8 cellular contexts compared by ENCODE assay signal in genomic region chr16:22188595-22189442, GRCh38.
DNase-seq lines count a peak whose midpoint lies in the region; ATAC-seq and TF ChIP-seq lines count a peak whose summit lies in the region.

No MANE protein-coding gene starts in this region.

- TF ChIP-seq CTCF in GM12872 (IDR thresholded peaks at IDR 0.05; ENCODE audit: insufficient read depth, low read depth, low read length) (peak; percentile 90), astrocyte of the spinal cord (IDR thresholded peaks at IDR 0.05; ENCODE audit: low read depth, low read length) (peak; percentile 88)

- in situ Hi-C loops in astrocyte of the spinal cord (cut with HindIII; ENCODE audit: low sequenced_read_pairs) = no loop called here

- no peak for ATAC-seq in HG03139 (IDR thresholded peaks at IDR 0.05; ENCODE audit: unreplicated experiment)
- ATAC-seq in HG03095 (IDR thresholded peaks at IDR 0.05; ENCODE audit: unreplicated experiment) = no peak

- DNase-seq in NCI-H187 treated with DMSO at 0.1 percent for 48 hours (lab: John Stamatoyannopoulos, UW) (peak; percentile 5), T-helper 2 cell (peak in 4 of 5 experiments; percentile 32 to 80 (median 58)), astrocyte of the spinal cord (ENCODE audit: low read depth, low spot score) (peak; percentile 91), hypothalamus (lab: John Stamatoyannopoulos, UW) (peak in 37 of 51 donors; percentile 1 to 70 (median 32)), skeletal muscle cell (ENCODE audit: low read depth) (peak; percentile 71)

- H3K4me3 ChIP-seq in astrocyte of the spinal cord (ENCODE audit: low read depth, low read length) (no peak overlapping the region), skeletal muscle cell (ENCODE audit: low read depth, low read length) (no peak overlapping the region)

Comparison
In these comparisons a context has a peak if more than half of its experiments do, and no peak if none do; other contexts are left out.
1. DNase-seq: peak in every context shown above with its lines; median percentile 91 in astrocyte of the spinal cord; 71 in skeletal muscle cell; 58 in T-helper 2 cell; 32 in hypothalamus; 5 in NCI-H187 treated with DMSO at 0.1 percent for 48 hours.